ENCODE assay signal across 15 cellular contexts in the genomic region with DNA sequence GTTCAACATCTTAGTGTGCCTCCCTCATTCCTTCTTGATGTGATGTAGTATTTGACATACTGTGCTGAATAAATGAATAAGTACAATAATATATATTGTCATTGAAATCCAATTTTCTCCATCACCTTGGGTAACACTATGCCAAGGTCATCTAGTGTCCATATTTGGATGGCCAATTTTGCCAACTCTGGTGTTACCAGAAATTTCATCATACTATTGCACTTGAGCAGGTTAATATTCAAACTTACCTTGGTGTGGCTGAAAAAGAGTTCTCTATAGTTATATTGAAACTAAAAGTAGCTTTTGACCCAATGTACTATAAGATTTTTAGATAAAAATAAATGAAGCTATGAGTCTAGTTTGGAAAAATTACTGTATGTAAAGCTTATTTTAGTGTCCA.
DNase-seq lines count a peak whose midpoint lies in the region; ATAC-seq and TF ChIP-seq lines count a peak whose summit lies in the region.
"Had no signal": no experiment of that assay in that cellular context is flagged by ENCODE, and none has a peak within 500 bp of the region (broad histone marks: within the 10 kb centered on the region; RNA-seq: fewer than 3 reads in every experiment).

No MANE protein-coding gene starts in this region.

- ATAC-seq in activated T-cell treated with anti-CD3 and anti-CD28 coated beads, Interleukin-2, amount 50 U/mL, for 72 hours (replicated peaks in 1 of 2) = peak in 1 of 2 donors; percentile 25
- ATAC-seq in GM21786 (IDR thresholded peaks at IDR 0.05; ENCODE audit: unreplicated experiment) (peak; percentile 92), HG03432 (IDR thresholded peaks at IDR 0.05; ENCODE audit: unreplicated experiment) (peak; percentile 71), foreskin keratinocyte (no peak)
- no peak for ATAC-seq in stimulated activated effector memory CD8-positive, alpha-beta T cell treated with anti-CD3 and anti-CD28 coated beads, Interleukin-12 subunit alpha, Interleukin-12 subunit beta, amount 100 ng/mL, for 72 hours
- ATAC-seq: activated CD8-positive, alpha-beta memory T cell treated with anti-CD3 and anti-CD28 coated beads, Interleukin-2, amount 10 ng/mL, durations not matched to agents 7 days and 5 days had no signal

- no peak for TF ChIP-seq CTCF in foreskin keratinocyte (conservative IDR thresholded peaks at IDR 0.05)

- H3K27me3 ChIP-seq in foreskin keratinocyte = no peaks in the 10 kb centered on the region

- no peaks in the 10 kb centered on the region for H3K27me3 Mint-ChIP-seq in activated T-cell treated with anti-CD3 and anti-CD28 coated beads, Interleukin-2, amount 50 U/mL, for 72 hours (ENCODE audit: low read depth)
- H3K27me3 Mint-ChIP-seq: activated CD8-positive, alpha-beta memory T cell treated with anti-CD3 and anti-CD28 coated beads, Interleukin-2, amount 10 ng/mL, durations not matched to agents 7 days and 5 days; activated naive CD4-positive, alpha-beta T cell treated with anti-CD3 and anti-CD28 coated beads, Interleukin-2, amount 50 U/mL, for 24 hours; memory B cell had no signal

- peak overlapping the region; percentile 96 for H3K27ac Mint-ChIP-seq in activated T-cell treated with anti-CD3 and anti-CD28 coated beads, Interleukin-2, amount 50 U/mL, for 72 hours
- peak overlapping the region; percentile 7 for H3K27ac Mint-ChIP-seq in stimulated activated effector memory CD8-positive, alpha-beta T cell treated with anti-CD3 and anti-CD28 coated beads, Interleukin-12 subunit alpha, Interleukin-12 subunit beta, amount 100 ng/mL, for 72 hours
- H3K27ac Mint-ChIP-seq: activated CD8-positive, alpha-beta memory T cell treated with anti-CD3 and anti-CD28 coated beads, Interleukin-2, amount 10 ng/mL, durations not matched to agents 7 days and 5 days; activated naive CD4-positive, alpha-beta T cell treated with anti-CD3 and anti-CD28 coated beads, Interleukin-2, amount 50 U/mL, for 24 hours; memory B cell had no signal

- H3K9me3 Mint-ChIP-seq in activated T-cell treated with anti-CD3 and anti-CD28 coated beads, Interleukin-2, amount 50 U/mL, for 72 hours = no peaks in the 10 kb centered on the region
- H3K9me3 Mint-ChIP-seq in stimulated activated effector memory CD8-positive, alpha-beta T cell treated with anti-CD3 and anti-CD28 coated beads, Interleukin-12 subunit alpha, Interleukin-12 subunit beta, amount 100 ng/mL, for 72 hours = no peaks in the 10 kb centered on the region
- H3K9me3 Mint-ChIP-seq: activated naive CD4-positive, alpha-beta T cell treated with anti-CD3 and anti-CD28 coated beads, Interleukin-2, amount 50 U/mL, for 24 hours; memory B cell had no signal

- H3K27ac ChIP-seq in foreskin keratinocyte = no peak overlapping the region

- H3K4me1 Mint-ChIP-seq in activated T-cell treated with anti-CD3 and anti-CD28 coated beads, Interleukin-2, amount 50 U/mL, for 72 hours (ENCODE audit: low read depth) = no peaks in the 10 kb centered on the region
- H3K4me1 Mint-ChIP-seq in stimulated activated effector memory CD8-positive, alpha-beta T cell treated with anti-CD3 and anti-CD28 coated beads, Interleukin-12 subunit alpha, Interleukin-12 subunit beta, amount 100 ng/mL, for 72 hours = no peaks in the 10 kb centered on the region
- H3K4me1 Mint-ChIP-seq: activated naive CD4-positive, alpha-beta T cell treated with anti-CD3 and anti-CD28 coated beads, Interleukin-2, amount 50 U/mL, for 24 hours; memory B cell had no signal

- H3K4me3 Mint-ChIP-seq in activated T-cell treated with anti-CD3 and anti-CD28 coated beads, Interleukin-2, amount 50 U/mL, for 72 hours = no peak overlapping the region
- H3K4me3 Mint-ChIP-seq in stimulated activated effector memory CD8-positive, alpha-beta T cell treated with anti-CD3 and anti-CD28 coated beads, Interleukin-12 subunit alpha, Interleukin-12 subunit beta, amount 100 ng/mL, for 72 hours = no peak overlapping the region
- H3K4me3 Mint-ChIP-seq: activated CD8-positive, alpha-beta memory T cell treated with anti-CD3 and anti-CD28 coated beads, Interleukin-2, amount 10 ng/mL, durations not matched to agents 7 days and 5 days; activated naive CD4-positive, alpha-beta T cell treated with anti-CD3 and anti-CD28 coated beads, Interleukin-2, amount 50 U/mL, for 24 hours; memory B cell had no signal

- no peak for DNase-seq in activated T-cell treated with anti-CD3 and anti-CD28 coated beads, Interleukin-2, amount 50 U/mL, for 72 hours
- DNase-seq in activated T-cell treated with anti-CD3 and anti-CD28 coated beads for 4 hours = no peak
- no peak for DNase-seq in stimulated activated effector memory CD8-positive, alpha-beta T cell treated with anti-CD3 and anti-CD28 coated beads, Interleukin-12 subunit alpha, Interleukin-12 subunit beta, amount 100 ng/mL, for 72 hours (ENCODE audit: low spot score in 2 of 2)
- DNase-seq in foreskin keratinocyte = no peak
- DNase-seq in stimulated activated naive CD4-positive, alpha-beta T cell (lab: John Stamatoyannopoulos, UW) = no peak
- DNase-seq in superior temporal gyrus (ENCODE audit: extremely low spot score) = no peak
- DNase-seq: activated CD8-positive, alpha-beta memory T cell treated with anti-CD3 and anti-CD28 coated beads, Interleukin-2, amount 10 ng/mL, durations not matched to agents 7 days and 5 days; effector memory CD4-positive, alpha-beta T cell; NCI-H2227 treated with DMSO at 0.1 percent for 48 hours; SK-N-SH; substantia nigra had no signal

- H3K36me3 Mint-ChIP-seq in activated T-cell treated with anti-CD3 and anti-CD28 coated beads, Interleukin-2, amount 50 U/mL, for 72 hours (ENCODE audit: insufficient read depth in 2 of 2) = peaks cover 13 to 18% of the 10 kb centered on the region in 2 donors
- peaks cover 39% of the 10 kb centered on the region for H3K36me3 Mint-ChIP-seq in stimulated activated effector memory CD8-positive, alpha-beta T cell treated with anti-CD3 and anti-CD28 coated beads, Interleukin-12 subunit alpha, Interleukin-12 subunit beta, amount 100 ng/mL, for 72 hours

- no peaks in the 10 kb centered on the region for H3K4me1 ChIP-seq in foreskin keratinocyte

Comparison
In these comparisons a context has a peak if more than half of its experiments do, and no peak if none do; other contexts are left out.
1. ATAC-seq: peak in GM21786 (single experiment) and HG03432 (single experiment); none in stimulated activated effector memory CD8-positive, alpha-beta T cell treated with anti-CD3 and anti-CD28 coated beads, Interleukin-12 subunit alpha, Interleukin-12 subunit beta, amount 100 ng/mL, for 72 hours (single experiment) and foreskin keratinocyte (single experiment).